In genomic region chr12:57836442-57837375, GRCh38 we compare ENCODE assay signal across 8 cellular contexts. TPM values are rescaled to one million over a fixed set of nuclear protein-coding genes. Genes with fewer than 3 reads are reported as not detected.
DNase-seq lines count a peak whose midpoint lies in the region; ATAC-seq and TF ChIP-seq lines count a peak whose summit lies in the region.

No MANE protein-coding gene starts in this region.

- H3K4me1 Mint-ChIP-seq in HFFc6 (ENCODE audit: low read depth): peaks cover 94% of the 10 kb centered on the region
- peaks cover 94% of the 10 kb centered on the region for H3K4me1 Mint-ChIP-seq in activated T-cell treated with anti-CD3 and anti-CD28 coated beads, Interleukin-2, amount 50 U/mL, for 4 hours (ENCODE audit: low read depth)

- H3K9me3 ChIP-seq in osteoblast (ENCODE audit: low read depth, low read length): no peaks in the 10 kb centered on the region

- H3K27ac Mint-ChIP-seq in HFFc6: peak overlapping the region; percentile 84

- TF ChIP-seq CTCF in HFFc6 (IDR thresholded peaks at IDR 0.05) (no peak), fibroblast of villous mesenchyme (IDR thresholded peaks at IDR 0.05; ENCODE audit: insufficient read depth, low read depth, low read length) (no peak), osteoblast (IDR thresholded peaks at IDR 0.05; ENCODE audit: extremely low read depth, low read depth, low read length) (no peak)

- H3K27me3 ChIP-seq in osteoblast (ENCODE audit: insufficient read depth, low read length): no peaks in the 10 kb centered on the region

- peaks cover 91% of the 10 kb centered on the region for H4K20me1 ChIP-seq in osteoblast (ENCODE audit: insufficient read depth, low read length)

- peak; percentile 9 to 25 for ATAC-seq in activated T-cell treated with anti-CD3 and anti-CD28 coated beads, Interleukin-2, amount 50 U/mL, for 4 hours
- no peak for ATAC-seq in HG03039 (IDR thresholded peaks at IDR 0.05; ENCODE audit: unreplicated experiment)

- H3K4me3 Mint-ChIP-seq in HFFc6: peak overlapping the region; percentile 84
- H3K4me3 Mint-ChIP-seq in activated T-cell treated with anti-CD3 and anti-CD28 coated beads, Interleukin-2, amount 50 U/mL, for 4 hours: peak overlapping the region; percentile 48

- no peaks in the 10 kb centered on the region for H3K9me3 Mint-ChIP-seq in HFFc6
- H3K9me3 Mint-ChIP-seq in activated T-cell treated with anti-CD3 and anti-CD28 coated beads, Interleukin-2, amount 50 U/mL, for 4 hours: no peaks in the 10 kb centered on the region

- H3K4me3 ChIP-seq in fibroblast of villous mesenchyme (ENCODE audit: low read depth, low read length) (peak overlapping the region; percentile 30), osteoblast (ENCODE audit: insufficient read depth, low read length) (peak overlapping the region; percentile 7)

- H3K36me3 ChIP-seq in osteoblast (ENCODE audit: insufficient read depth, low read length): peaks cover 9% of the 10 kb centered on the region

- peak overlapping the region; percentile 40 for H3K27ac ChIP-seq in osteoblast (ENCODE audit: low read depth, low read length)

- peaks cover 98% of the 10 kb centered on the region for H3K79me2 ChIP-seq in osteoblast (ENCODE audit: insufficient read depth, low read length)

- peaks cover 85% of the 10 kb centered on the region for H3K4me1 ChIP-seq in osteoblast (ENCODE audit: insufficient read depth, low read length)

- H3K4me2 ChIP-seq in osteoblast (ENCODE audit: insufficient read depth, low read length): peak overlapping the region; percentile 58

- no peaks in the 10 kb centered on the region for H3K36me3 Mint-ChIP-seq in HFFc6 (ENCODE audit: low read depth)
- H3K36me3 Mint-ChIP-seq in activated T-cell treated with anti-CD3 and anti-CD28 coated beads, Interleukin-2, amount 50 U/mL, for 4 hours (ENCODE audit: insufficient read depth): no peaks in the 10 kb centered on the region

- H3K27me3 Mint-ChIP-seq in HFFc6 (ENCODE audit: insufficient read depth): no peaks in the 10 kb centered on the region
- no peaks in the 10 kb centered on the region for H3K27me3 Mint-ChIP-seq in activated T-cell treated with anti-CD3 and anti-CD28 coated beads, Interleukin-2, amount 50 U/mL, for 4 hours (ENCODE audit: low read depth)

- H2AFZ ChIP-seq in osteoblast (ENCODE audit: low read length): no peak overlapping the region

- DNase-seq in stimulated activated CD4-positive, alpha-beta T cell treated with anti-CD3 and anti-CD28 coated beads, Interleukin-4, amount 100 ng/mL, for 1 hour: peak; percentile 27
- no peak for DNase-seq in stimulated activated CD4-positive, alpha-beta T cell treated with anti-CD3 and anti-CD28 coated beads, Interleukin-1b, Interleukin-23, amount 100 ng/mL, for 48 hours
- DNase-seq in HFFc6 (peak; percentile 79), NCI-H1092 (lab: John Stamatoyannopoulos, UW) (peak; percentile 29), fibroblast of villous mesenchyme (ENCODE audit: low read depth) (peak; percentile 90), osteoblast (ENCODE audit: insufficient read length, low spot score, missing footprints) (peak; percentile 83)
- no peak for DNase-seq in activated T-cell treated with anti-CD3 and anti-CD28 coated beads, Interleukin-2, amount 50 U/mL, for 4 hours

RNA-seq across cellular contexts. Expression of gene CTDSP2, which starts 9.8 kb away (rescaled TPM):
- 100 to 1,000 TPM in 5 of 6 experiments, 10 to 100 TPM in 1; 99.2 to 128 (median 111) TPM for total RNA-seq in HFFc6 (2021; fragmentation: NEBNext Ultra II Directional; extraction: Animal tissue kit (Norgen Biotek cat#: 25700))
- 10 to 100 TPM; 30.9 to 41.7 (median 35.3) TPM for total RNA-seq in activated T-cell treated with anti-CD3 and anti-CD28 coated beads, Interleukin-2, amount 50 U/mL, for 4 hours
- total RNA-seq in fibroblast of villous mesenchyme: 64.8 and 76.0 TPM in 2 replicates
- 105 and 116 TPM in 2 replicates for total RNA-seq in osteoblast

RNA-seq across cellular contexts. Expression of gene AVIL, which starts 18.2 kb away (rescaled TPM):
- 1 to 10 TPM in 1 of 6 experiments, under 1 TPM in 5; 0.14 to 1.1 (median 0.67) TPM for total RNA-seq in HFFc6 (2021; fragmentation: NEBNext Ultra II Directional; extraction: Animal tissue kit (Norgen Biotek cat#: 25700))
- under 1 TPM; 0.16 to 0.86 (median 0.24) TPM for total RNA-seq in activated T-cell treated with anti-CD3 and anti-CD28 coated beads, Interleukin-2, amount 50 U/mL, for 4 hours
- total RNA-seq in fibroblast of villous mesenchyme (2.9 and 4.3 TPM in 2 replicates), osteoblast (5.4 and 7.1 TPM in 2 replicates)

RNA-seq across cellular contexts. Expression of gene TSFM, which starts 54.1 kb away (rescaled TPM):
- 10 to 100 TPM; 28.6 to 36.8 (median 33.7) TPM for total RNA-seq in HFFc6 (2021; fragmentation: NEBNext Ultra II Directional; extraction: Animal tissue kit (Norgen Biotek cat#: 25700))
- total RNA-seq in activated T-cell treated with anti-CD3 and anti-CD28 coated beads, Interleukin-2, amount 50 U/mL, for 4 hours: 10 to 100 TPM; 65.0 to 78.5 (median 74.5) TPM
- total RNA-seq in fibroblast of villous mesenchyme (19.0 and 25.5 TPM in 2 replicates), osteoblast (18.1 and 18.3 TPM in 2 replicates)

Comparison
In these comparisons a context has a peak if more than half of its experiments do, and no peak if none do; other contexts are left out.
1. DNase-seq: peak in stimulated activated CD4-positive, alpha-beta T cell treated with anti-CD3 and anti-CD28 coated beads, Interleukin-4, amount 100 ng/mL, for 1 hour (single experiment), HFFc6 (single experiment), NCI-H1092 (single experiment), fibroblast of villous mesenchyme (single experiment) and osteoblast (single experiment); none in stimulated activated CD4-positive, alpha-beta T cell treated with anti-CD3 and anti-CD28 coated beads, Interleukin-1b, Interleukin-23, amount 100 ng/mL, for 48 hours (single experiment) and activated T-cell treated with anti-CD3 and anti-CD28 coated beads, Interleukin-2, amount 50 U/mL, for 4 hours (single experiment).